ENCODE assay signal across 17 cellular contexts in genomic region chr3:44771424-44772098, GRCh38. TPM values are rescaled to one million over a fixed set of nuclear protein-coding genes. Genes with fewer than 3 reads are reported as not detected.
DNase-seq lines count a peak whose midpoint lies in the region; ATAC-seq, FAIRE-seq and TF ChIP-seq lines count a peak whose summit lies in the region.
"Had no signal": no experiment of that assay in that cellular context is flagged by ENCODE, and none has a peak within 500 bp of the region (broad histone marks: within the 10 kb centered on the region; RNA-seq: fewer than 3 reads in every experiment).

No MANE protein-coding gene starts in this region.

- in situ Hi-C loops in K562 (cut with MboI) = no loop called here

- H3K27me3 Mint-ChIP-seq in neural crest cell (ENCODE audit: low read depth) = no peaks in the 10 kb centered on the region

- DNase-seq in K562 (ENCODE audit: extremely low read depth in 1 of 4, low spot score in 3 of 4) (no peak), neural crest cell (ENCODE audit: low read depth, low spot score) (no peak), HUDEP-2 (lab: John Stamatoyannopoulos, UW; ENCODE audit: unreplicated experiment in 76 of 76) (no peak), A673 (ENCODE audit: low spot score) (no peak)
- DNase-seq: Calu3; CD8-positive, alpha-beta T cell; DMS79 treated with DMSO at 0.1 percent for 48 hours; GF-D8; GOT3; H7; Karpas-422; KBM-7 had no signal

- peaks cover 8 to 55% of the 10 kb centered on the region in 2 experiments; a peak in 2 of 3 replicates for H3K36me3 ChIP-seq in HEK293 (ENCODE audit: control insufficient read depth in 2 of 2, insufficient read depth in 1 of 2, low read length in 2 of 2)
- peaks cover 46% of the 10 kb centered on the region for H3K36me3 ChIP-seq in K562 (ENCODE audit: control insufficient read depth, insufficient read depth, low read length)
- H3K36me3 ChIP-seq in A673 (ENCODE audit: insufficient read depth, low read length, poor library complexity, severe bottlenecking) = peaks cover 18% of the 10 kb centered on the region

- no peak overlapping the region for H3K9ac ChIP-seq in K562 (ENCODE audit: insufficient read depth in 1 of 2, low read depth in 2 of 2, low read length in 2 of 2)
- H3K9ac ChIP-seq: BLaER1 treated with 17β-estradiol and CSF1 and Interleukin-3, amounts not matched to agents 10 nM and 100 nM had no signal

- H3K27ac ChIP-seq in HEK293 (ENCODE audit: extremely low read depth, low read depth, low read length) (no peak overlapping the region), K562 (ENCODE audit: extremely low read depth, low read depth, low read length) (no peak overlapping the region), A673 (ENCODE audit: low read depth, low read length, poor library complexity, severe bottlenecking) (no peak overlapping the region)
- H3K27ac ChIP-seq: BLaER1 treated with 17β-estradiol and CSF1 and Interleukin-3, amounts not matched to agents 10 nM and 100 nM had no signal

- TF ChIP-seq POLR2A in K562 (conservative IDR thresholded peaks at IDR 0.05) = no peak

- TF ChIP-seq EP300 in K562 (IDR thresholded peaks at IDR 0.05; ENCODE audit: low read length) = no peak

- no peak overlapping the region for H3K4me2 ChIP-seq in K562 (ENCODE audit: insufficient read depth, low read length)
- H3K4me2 ChIP-seq: BLaER1 treated with 17β-estradiol and CSF1 and Interleukin-3, amounts not matched to agents 10 nM and 100 nM had no signal

- H3K4me3 Mint-ChIP-seq in neural crest cell = peak overlapping the region; percentile 29
- H3K4me3 Mint-ChIP-seq: CD8-positive, alpha-beta T cell had no signal

- TF ChIP-seq RAD21 in K562 (CRISPR knock-in tag; conservative IDR thresholded peaks at IDR 0.05 in 1 of 2, IDR thresholded peaks at IDR 0.05 in 1 of 2) = no peak

- H3K4me1 ChIP-seq in HEK293 (ENCODE audit: control insufficient read depth, insufficient read depth, low read length) (no peaks in the 10 kb centered on the region), K562 (replicated peaks in 1 of 2; ENCODE audit: control insufficient read depth in 2 of 2, insufficient read depth in 2 of 2, low read length in 2 of 2) (no peaks in the 10 kb centered on the region), A673 (ENCODE audit: insufficient read depth, low read length, poor library complexity, severe bottlenecking) (no peaks in the 10 kb centered on the region)
- H3K4me1 ChIP-seq: BLaER1 treated with 17β-estradiol and CSF1 and Interleukin-3, amounts not matched to agents 10 nM and 100 nM had no signal

- H3K27ac Mint-ChIP-seq in neural crest cell (ENCODE audit: unreplicated experiment) = no peak overlapping the region
- H3K27ac Mint-ChIP-seq: CD8-positive, alpha-beta T cell had no signal

- no peaks in the 10 kb centered on the region for H3K4me1 Mint-ChIP-seq in neural crest cell

- BruUV-seq in K562 (replicated peaks; lab: Mats Ljungman, UMichigan) (no TSS peak), A673 (replicated peaks; lab: Mats Ljungman, UMichigan) (no TSS peak)

- WGBS in K562 (ENCODE audit: insufficient coverage, low coverage, missing lambda C conversion rate) = 94% methylated on average over 1 of the region's 1 CpG

- CTCF ChIA-PET in HEK293 (lab: Yijun Ruan, JAX) = interaction anchor here (0.7 kb wide), 1 partner anchor 153 kb away, joined by 3 read pairs; no protein-coding TSS in a partner anchor
- CTCF ChIA-PET in K562 (lab: Yijun Ruan, JAX; ENCODE audit: low intra/inter-chr PET ratio) = no interaction called here
- CTCF ChIA-PET in A673 (lab: Charles Lee) = no interaction called here

- peaks cover 78% of the 10 kb centered on the region for H3K36me3 Mint-ChIP-seq in neural crest cell (ENCODE audit: low read depth)

- H3K27me3 ChIP-seq in K562 (ENCODE audit: control insufficient read depth in 2 of 2, insufficient read depth in 2 of 2, low read length in 2 of 2) (no peaks in the 10 kb centered on the region), A673 (replicated peaks; ENCODE audit: insufficient read depth, low read depth, low read length, poor library complexity) (no peaks in the 10 kb centered on the region)
- H3K27me3 ChIP-seq: BLaER1 treated with 17β-estradiol and CSF1 and Interleukin-3, amounts not matched to agents 10 nM and 100 nM had no signal

- TF ChIP-seq CTCF in HEK293 (tag by site-specific recombination; IDR thresholded peaks at IDR 0.05) (no peak), K562 (IDR thresholded peaks at IDR 0.05 in 2 of 3, conservative IDR thresholded peaks at IDR 0.05 in 1 of 3; ENCODE audit: insufficient read depth in 2 of 3, low read depth in 1 of 3, low read length in 3 of 3) (no peak), neural crest cell (conservative IDR thresholded peaks at IDR 0.05) (no peak), A673 (conservative IDR thresholded peaks at IDR 0.05; ENCODE audit: low read depth, low read length) (no peak)

- ATAC-seq in K562 = no peak
- ATAC-seq: CD8-positive, alpha-beta T cell; HCT116 had no signal

- H2AFZ ChIP-seq in K562 (ENCODE audit: low read depth, low read length) = no peak overlapping the region

- H3K4me3 ChIP-seq in HEK293 (ENCODE audit: low read depth, low read length) = no peak overlapping the region
- no peak overlapping the region for H3K4me3 ChIP-seq in K562
- H3K4me3 ChIP-seq in A673 (ENCODE audit: low read depth, low read length, poor library complexity, severe bottlenecking) = no peak overlapping the region

- FAIRE-seq in K562 (lab: Jason Lieb, UNC) = no peak
- FAIRE-seq: A204.1, HTR-8/SVneo had no signal

- intact Hi-C loops in K562 (cut with micrococcal nuclease) = no loop called here
- intact Hi-C loops in A673 (cut with micrococcal nuclease; ENCODE audit: unreplicated experiment) = no loop called here

- peaks cover 49% of the 10 kb centered on the region for H3K79me2 ChIP-seq in K562 (ENCODE audit: control insufficient read depth, insufficient read depth, low read length)

- peaks cover 20% of the 10 kb centered on the region for H3K9me3 Mint-ChIP-seq in neural crest cell

- H3K9me1 ChIP-seq in K562 (ENCODE audit: control insufficient read depth, insufficient read depth, low read length) = no peaks in the 10 kb centered on the region

- POLR2A ChIA-PET in HEK293 (lab: Yijun Ruan, JAX) (no interaction called here), K562 (lab: Yijun Ruan, JAX) (interaction anchor here (0.7 kb wide), 1 partner anchor 10 kb away, joined by 3 read pairs; the partner anchor contains the start of genes KIAA1143 and KIF15), A673 (lab: Charles Lee; ENCODE audit: low non-redundant PET) (no interaction called here)

- H3K9me3 ChIP-seq in HEK293 (ENCODE audit: control insufficient read depth, insufficient read depth, low read depth, low read length) (no peaks in the 10 kb centered on the region), K562 (replicated peaks; ENCODE audit: control insufficient read depth, insufficient read depth, low read depth, low read length) (peaks cover 22% of the 10 kb centered on the region), A673 (ENCODE audit: low read depth, low read length, poor library complexity, severe bottlenecking) (peaks cover 20% of the 10 kb centered on the region)

- H4K20me1 ChIP-seq in K562 (replicated peaks; ENCODE audit: control insufficient read depth, insufficient read depth, low read length) = no peaks in the 10 kb centered on the region
- H4K20me1 ChIP-seq: BLaER1 treated with 17β-estradiol and CSF1 and Interleukin-3, amounts not matched to agents 10 nM and 100 nM had no signal

RNA-seq across cellular contexts. Expression of gene KIF15, which starts 10.0 kb away (rescaled TPM):
- 21.8 and 81.5 TPM in 2 replicates for total RNA-seq in K562 (2011; cell fraction: chromatin; rRNA removed; ENCODE audit: low replicate concordance)
- 13.7 and 19.2 TPM in 2 replicates for total RNA-seq in K562 (2011; cell fraction: nucleolus; rRNA removed)
- 19.6 and 23.5 TPM in 2 replicates for total RNA-seq in K562 (2011; cell fraction: nucleoplasm; rRNA removed)
- 26.0 and 28.0 TPM in 2 replicates for total RNA-seq in K562 (2014; rRNA removed)
- total RNA-seq in K562 (2014; rRNA removed; fragmentation: Illumina TruSeq; extraction: Trizol) = 43.7 and 52.3 TPM in 2 replicates
- total RNA-seq in K562 (2015; rRNA removed; fragmentation: Illumina TruSeq; extraction: Trizol) = 45.1 and 45.9 TPM in 2 replicates
- total RNA-seq in K562 (2021) = 24.5 and 25.8 TPM in 2 replicates
- 17.9 and 25.3 TPM in 2 replicates for polyA plus RNA-seq in K562 (2011; rRNA removed)
- 2.9 and 5.4 TPM in 2 replicates for polyA plus RNA-seq in K562 (2011; cell fraction: cytosol; rRNA removed)
- polyA plus RNA-seq in K562 (2011; cell fraction: nucleus; rRNA removed) = 12.1 and 15.4 TPM in 2 replicates
- polyA plus RNA-seq in K562 (2012) = 15.4 and 18.1 TPM in 2 replicates
- 33.8 and 43.3 TPM in 2 replicates for polyA plus RNA-seq in K562 (2014; fragmentation: Illumina TruSeq; extraction: Trizol)
- 10 to 100 TPM in 1 of 2 experiments, 1 to 10 TPM in 1; 9.0 to 21.2 TPM for polyA plus RNA-seq in K562 (2014; fragmentation: Nextera tagmentation; extraction: Ambion mirVana)
- polyA plus RNA-seq in K562 (2014; rRNA removed) = 21.2 and 27.9 TPM in 2 replicates
- 50.8 and 54.3 TPM in 2 replicates for polyA minus RNA-seq in K562 (2011; rRNA and poly(A)+ RNA removed)
- 11.8 and 17.1 TPM in 2 replicates for polyA minus RNA-seq in K562 (2011; cell fraction: cytosol; rRNA and poly(A)+ RNA removed)
- 20.6 and 43.1 TPM in 2 replicates for polyA minus RNA-seq in K562 (2011; cell fraction: nucleus; rRNA and poly(A)+ RNA removed)
- 49.0 and 51.3 TPM in 2 replicates for total RNA-seq in neural crest cell
- total RNA-seq in A673 (2021) = 21.9 and 25.7 TPM in 2 replicates

RNA-seq across cellular contexts. Expression of gene KIAA1143, which starts 10.1 kb away (rescaled TPM):
- 4.3 and 13.2 TPM in 2 replicates for total RNA-seq in K562 (2011; cell fraction: chromatin; rRNA removed; ENCODE audit: low replicate concordance)
- total RNA-seq in K562 (2011; cell fraction: nucleolus; rRNA removed) = 4.0 and 5.1 TPM in 2 replicates
- total RNA-seq in K562 (2011; cell fraction: nucleoplasm; rRNA removed) = 8.9 and 20.1 TPM in 2 replicates
- 27.9 and 31.3 TPM in 2 replicates for total RNA-seq in K562 (2014; rRNA removed)
- total RNA-seq in K562 (2014; rRNA removed; fragmentation: Illumina TruSeq; extraction: Trizol) = 72.0 and 97.2 TPM in 2 replicates
- total RNA-seq in K562 (2015; rRNA removed; fragmentation: Illumina TruSeq; extraction: Trizol) = 43.7 and 47.0 TPM in 2 replicates
- total RNA-seq in K562 (2021) = 42.8 and 47.1 TPM in 2 replicates
- polyA plus RNA-seq in K562 (2011; rRNA removed) = 30.9 and 40.7 TPM in 2 replicates
- polyA plus RNA-seq in K562 (2011; cell fraction: cytosol; rRNA removed) = 9.6 and 16.5 TPM in 2 replicates
- polyA plus RNA-seq in K562 (2011; cell fraction: nucleus; rRNA removed) = 12.2 and 16.4 TPM in 2 replicates
- polyA plus RNA-seq in K562 (2012) = 21.4 and 23.2 TPM in 2 replicates
- polyA plus RNA-seq in K562 (2014; fragmentation: Illumina TruSeq; extraction: Trizol) = 47.4 and 54.6 TPM in 2 replicates
- 10 to 100 TPM; 33.5 to 42.2 TPM for polyA plus RNA-seq in K562 (2014; fragmentation: Nextera tagmentation; extraction: Ambion mirVana)
- polyA plus RNA-seq in K562 (2014; rRNA removed) = 24.0 and 25.6 TPM in 2 replicates
- polyA minus RNA-seq in K562 (2011; rRNA and poly(A)+ RNA removed) = 63.0 and 63.7 TPM in 2 replicates
- polyA minus RNA-seq in K562 (2011; cell fraction: cytosol; rRNA and poly(A)+ RNA removed) = 20.2 and 26.3 TPM in 2 replicates
- 6.9 and 12.9 TPM in 2 replicates for polyA minus RNA-seq in K562 (2011; cell fraction: nucleus; rRNA and poly(A)+ RNA removed)
- total RNA-seq in neural crest cell = 36.6 and 44.8 TPM in 2 replicates
- total RNA-seq in A673 (2021) = 24.3 and 24.6 TPM in 2 replicates

RNA-seq across cellular contexts. Expression of gene ZNF501, which starts 42.1 kb away (rescaled TPM):
- total RNA-seq in K562 (2011; cell fraction: chromatin; rRNA removed; ENCODE audit: low replicate concordance) = 8.3 and 13.2 TPM in 2 replicates
- 9.5 and 11.8 TPM in 2 replicates for total RNA-seq in K562 (2011; cell fraction: nucleolus; rRNA removed)
- 10.2 and 13.0 TPM in 2 replicates for total RNA-seq in K562 (2011; cell fraction: nucleoplasm; rRNA removed)
- total RNA-seq in K562 (2014; rRNA removed) = 4.9 and 6.5 TPM in 2 replicates
- 4.5 and 4.8 TPM in 2 replicates for total RNA-seq in K562 (2014; rRNA removed; fragmentation: Illumina TruSeq; extraction: Trizol)
- total RNA-seq in K562 (2015; rRNA removed; fragmentation: Illumina TruSeq; extraction: Trizol) = 3.6 and 3.7 TPM in 2 replicates
- 3.9 and 4.4 TPM in 2 replicates for total RNA-seq in K562 (2021)
- 1.1 and 4.2 TPM in 2 replicates for polyA plus RNA-seq in K562 (2011; rRNA removed)
- polyA plus RNA-seq in K562 (2011; cell fraction: cytosol; rRNA removed) = 0.49 and 0.95 TPM in 2 replicates
- 0.59 and 4.2 TPM in 2 replicates for polyA plus RNA-seq in K562 (2011; cell fraction: nucleus; rRNA removed)
- 2.9 TPM in 2 replicates for polyA plus RNA-seq in K562 (2012)
- 2.3 and 4.1 TPM in 2 replicates for polyA plus RNA-seq in K562 (2014; fragmentation: Illumina TruSeq; extraction: Trizol)
- polyA plus RNA-seq in K562 (2014; fragmentation: Nextera tagmentation; extraction: Ambion mirVana) = 1 to 10 TPM; 1.2 to 1.6 TPM
- 2.4 and 2.9 TPM in 2 replicates for polyA plus RNA-seq in K562 (2014; rRNA removed)
- polyA minus RNA-seq in K562 (2011; rRNA and poly(A)+ RNA removed) = 1.5 and 6.7 TPM in 2 replicates
- 3.0 TPM in 1 of 2 replicates, not detected in the other for polyA minus RNA-seq in K562 (2011; cell fraction: cytosol; rRNA and poly(A)+ RNA removed)
- 3.1 and 11.0 TPM in 2 replicates for polyA minus RNA-seq in K562 (2011; cell fraction: nucleus; rRNA and poly(A)+ RNA removed)
- 5.3 and 6.2 TPM in 2 replicates for total RNA-seq in neural crest cell
- 2.8 and 4.2 TPM in 2 replicates for total RNA-seq in A673 (2021)

RNA-seq across cellular contexts. Expression of gene ZNF502, which starts 59.1 kb away (rescaled TPM):
- 0.60 and 2.4 TPM in 2 replicates for total RNA-seq in K562 (2011; cell fraction: chromatin; rRNA removed; ENCODE audit: low replicate concordance)
- total RNA-seq in K562 (2011; cell fraction: nucleolus; rRNA removed) = 0.66 and 0.67 TPM in 2 replicates
- total RNA-seq in K562 (2011; cell fraction: nucleoplasm; rRNA removed) = 0.66 and 0.76 TPM in 2 replicates
- total RNA-seq in K562 (2014; rRNA removed) = 0.59 and 0.61 TPM in 2 replicates
- 0.73 and 1.3 TPM in 2 replicates for total RNA-seq in K562 (2014; rRNA removed; fragmentation: Illumina TruSeq; extraction: Trizol)
- 0.68 and 0.98 TPM in 2 replicates for total RNA-seq in K562 (2015; rRNA removed; fragmentation: Illumina TruSeq; extraction: Trizol)
- 0.65 and 0.73 TPM in 2 replicates for total RNA-seq in K562 (2021)
- 0.11 and 0.47 TPM in 2 replicates for polyA plus RNA-seq in K562 (2011; rRNA removed)
- polyA plus RNA-seq in K562 (2011; cell fraction: cytosol; rRNA removed) = 0.03 and 0.07 TPM in 2 replicates
- polyA plus RNA-seq in K562 (2011; cell fraction: nucleus; rRNA removed) = 0.10 and 0.30 TPM in 2 replicates
- 0.29 and 0.84 TPM in 2 replicates for polyA plus RNA-seq in K562 (2012)
- polyA plus RNA-seq in K562 (2014; fragmentation: Illumina TruSeq; extraction: Trizol) = 0.73 and 0.90 TPM in 2 replicates
- polyA plus RNA-seq in K562 (2014; fragmentation: Nextera tagmentation; extraction: Ambion mirVana) = under 1 TPM; 0.38 to 0.67 TPM
- 0.60 and 1.6 TPM in 2 replicates for polyA plus RNA-seq in K562 (2014; rRNA removed)
- polyA minus RNA-seq in K562 (2011; rRNA and poly(A)+ RNA removed) = 0.15 and 0.46 TPM in 2 replicates
- not detected in 2 replicates for polyA minus RNA-seq in K562 (2011; cell fraction: cytosol; rRNA and poly(A)+ RNA removed)
- 0.33 and 0.40 TPM in 2 replicates for polyA minus RNA-seq in K562 (2011; cell fraction: nucleus; rRNA and poly(A)+ RNA removed)
- total RNA-seq in neural crest cell = not detected in 2 replicates
- total RNA-seq in A673 (2021) = 1.6 and 2.2 TPM in 2 replicates

Comparison
In these comparisons a context has a peak if more than half of its experiments do, and no peak if none do; other contexts are left out.
1. Of the 44 proteins assayed by ChIP-seq in both K562 and HEK293: peak only in K562: TRIM28; only in HEK293: SETDB1; in both: none; in neither: 42.